20 cellular contexts compared by ENCODE assay signal in the genomic region with DNA sequence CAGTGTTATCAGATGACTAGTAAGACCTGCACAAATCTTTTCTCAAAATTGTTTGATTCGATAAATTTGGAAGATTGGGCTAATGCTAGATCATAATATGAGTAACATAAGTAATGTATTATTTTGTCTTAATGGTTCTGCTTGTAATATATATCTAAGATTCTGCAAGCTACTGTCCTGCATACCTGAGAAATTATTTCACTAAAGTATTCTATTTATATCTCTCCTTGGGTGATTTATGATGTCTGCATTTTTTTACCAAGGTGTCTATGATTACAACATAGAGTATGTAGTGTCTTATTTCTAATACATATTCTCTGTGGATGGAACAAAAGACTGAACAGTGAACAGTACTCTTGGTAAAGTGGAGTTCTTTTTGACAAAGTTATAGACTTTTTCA.
DNase-seq lines count a peak whose midpoint lies in the region; ATAC-seq, FAIRE-seq and TF ChIP-seq lines count a peak whose summit lies in the region.
"Had no signal": no experiment of that assay in that cellular context is flagged by ENCODE, and none has a peak within 500 bp of the region (broad histone marks: within the 10 kb centered on the region; RNA-seq: fewer than 3 reads in every experiment).

No MANE protein-coding gene starts in this region.

- H3K36me3 ChIP-seq in RWPE2 (ENCODE audit: low read depth) = no peaks in the 10 kb centered on the region
- no peaks in the 10 kb centered on the region for H3K36me3 ChIP-seq in psoas muscle (ENCODE audit: insufficient read depth in 1 of 2, low read depth in 1 of 2)
- H3K36me3 ChIP-seq in pancreas = no peaks in the 10 kb centered on the region
- H3K36me3 ChIP-seq: BE2C, Peyer's patch had no signal

- H3K4me1 ChIP-seq in RWPE2 (ENCODE audit: insufficient read depth, poor library complexity, severe bottlenecking) = peaks cover 25% of the 10 kb centered on the region
- H3K4me1 ChIP-seq in psoas muscle = peaks cover 20% of the 10 kb centered on the region
- H3K4me1 ChIP-seq in pancreas = peaks cover 0 to 7% (median 7%) of the 10 kb centered on the region in 3 donors
- H3K4me1 ChIP-seq: BE2C had no signal

- ATAC-seq in RWPE2 (ENCODE audit: low read depth) (peak; percentile 90), psoas muscle (peak; percentile 41 to 72 (median 65)), pancreas (no peak)
- ATAC-seq: GM23338 had no signal

- FAIRE-seq in pancreas (lab: Jason Lieb, UNC) (no peak), GM12891 (lab: Jason Lieb, UNC) (no peak)
- FAIRE-seq: G401.6, GM12892 had no signal

- no peak for TF ChIP-seq POLR2A in GM12891 (IDR thresholded peaks at IDR 0.05; ENCODE audit: low read depth, low read length)

- no peak for TF ChIP-seq RAD21 in Ishikawa (IDR thresholded peaks at IDR 0.05; ENCODE audit: low read depth)

- no peaks in the 10 kb centered on the region for H3K27me3 ChIP-seq in RWPE2 (ENCODE audit: insufficient read depth, poor library complexity, severe bottlenecking)
- H3K27me3 ChIP-seq in psoas muscle (ENCODE audit: insufficient read depth in 3 of 3, low read length in 2 of 3) = no peaks in the 10 kb centered on the region
- H3K27me3 ChIP-seq in pancreas = no peaks in the 10 kb centered on the region
- H3K27me3 ChIP-seq: BE2C, Peyer's patch had no signal

- H3K9me3 ChIP-seq in RWPE2 (ENCODE audit: severe bottlenecking) = no peaks in the 10 kb centered on the region
- H3K9me3 ChIP-seq in psoas muscle = no peaks in the 10 kb centered on the region
- no peaks in the 10 kb centered on the region for H3K9me3 ChIP-seq in pancreas
- H3K9me3 ChIP-seq: BE2C, Peyer's patch had no signal

- intact Hi-C loops in psoas muscle (cut with DNase I) (no loop called here), pancreas (cut with DNase I) (no loop called here)

- WGBS in psoas muscle, 3 donors = 53 to 75% (median 60%) methylated on average over 1 of the region's 1 CpG
- WGBS in pancreas, 2 donors = 69 to 89% methylated on average over 1 of the region's 1 CpG

- H3K4me3 ChIP-seq in RWPE2 (ENCODE audit: severe bottlenecking) = no peak overlapping the region
- no peak overlapping the region for H3K4me3 ChIP-seq in epithelial cell of esophagus (ENCODE audit: low read length)
- H3K4me3 ChIP-seq in psoas muscle = peak overlapping the region; percentile 6
- H3K4me3 ChIP-seq in pancreas = no peak overlapping the region
- H3K4me3 ChIP-seq: GM23338, Peyer's patch had no signal

- TF ChIP-seq EP300 in Ishikawa (IDR thresholded peaks at IDR 0.05; ENCODE audit: borderline replicate concordance) = no peak

- TF ChIP-seq CTCF in RWPE2 (IDR thresholded peaks at IDR 0.05; ENCODE audit: poor library complexity, severe bottlenecking) (no peak), epithelial cell of esophagus (IDR thresholded peaks at IDR 0.05; ENCODE audit: insufficient read depth, low read depth, low read length, missing control alignments) (no peak), psoas muscle (IDR thresholded peaks at IDR 0.05) (no peak), pancreas (IDR thresholded peaks at IDR 0.05) (no peak)

- peak overlapping the region; percentile 63 for H3K27ac ChIP-seq in RWPE2 (ENCODE audit: poor library complexity, severe bottlenecking)
- H3K27ac ChIP-seq in psoas muscle = peak overlapping the region; percentile 81
- no peak overlapping the region for H3K27ac ChIP-seq in pancreas
- H3K27ac ChIP-seq: Peyer's patch had no signal

- DNase-seq in RWPE2 (ENCODE audit: low spot score) = no peak
- peak; percentile 73 for DNase-seq in epithelial cell of esophagus (ENCODE audit: low read depth)
- DNase-seq in psoas muscle = no peak
- DNase-seq in pancreas = no peak
- no peak for DNase-seq in GM12891 (ENCODE audit: insufficient read length, low spot score)
- DNase-seq in NCI-H69 (lab: John Stamatoyannopoulos, UW) = no peak
- no peak for DNase-seq in NCI-H526 (lab: John Stamatoyannopoulos, UW)
- DNase-seq: BE2C; CD4-positive, alpha-beta memory T cell; HFFc6; Kasumi-1; NCI-H1417 treated with DMSO at 0.1 percent for 48 hours; NCI-H2029; NCI-H345; Peyer's patch; SIG-M5 had no signal

TF ChIP-seq in Ishikawa, 13 proteins besides CTCF, POLR2A, EP300 and RAD21:
- TF ChIP-seq TCF12 (IDR thresholded peaks at IDR 0.05; ENCODE audit: low read depth) (no peak), FOXM1 (IDR thresholded peaks at IDR 0.05; ENCODE audit: borderline replicate concordance, low read depth) (no peak), TAF1 (IDR thresholded peaks at IDR 0.05; ENCODE audit: low read depth) (no peak), TEAD4 (IDR thresholded peaks at IDR 0.05) (peak; percentile 30; the same call in 1 of the 2 replicates), EGR1 (IDR thresholded peaks at IDR 0.05) (no peak), CREB1 (IDR thresholded peaks at IDR 0.05; ENCODE audit: low read depth) (no peak), YY1 (IDR thresholded peaks at IDR 0.05; ENCODE audit: low read depth) (no peak), CEBPB (IDR thresholded peaks at IDR 0.05) (peak; percentile 63; the same call in 1 of the 2 replicates)
- TF ChIP-seq, protein P1, sequence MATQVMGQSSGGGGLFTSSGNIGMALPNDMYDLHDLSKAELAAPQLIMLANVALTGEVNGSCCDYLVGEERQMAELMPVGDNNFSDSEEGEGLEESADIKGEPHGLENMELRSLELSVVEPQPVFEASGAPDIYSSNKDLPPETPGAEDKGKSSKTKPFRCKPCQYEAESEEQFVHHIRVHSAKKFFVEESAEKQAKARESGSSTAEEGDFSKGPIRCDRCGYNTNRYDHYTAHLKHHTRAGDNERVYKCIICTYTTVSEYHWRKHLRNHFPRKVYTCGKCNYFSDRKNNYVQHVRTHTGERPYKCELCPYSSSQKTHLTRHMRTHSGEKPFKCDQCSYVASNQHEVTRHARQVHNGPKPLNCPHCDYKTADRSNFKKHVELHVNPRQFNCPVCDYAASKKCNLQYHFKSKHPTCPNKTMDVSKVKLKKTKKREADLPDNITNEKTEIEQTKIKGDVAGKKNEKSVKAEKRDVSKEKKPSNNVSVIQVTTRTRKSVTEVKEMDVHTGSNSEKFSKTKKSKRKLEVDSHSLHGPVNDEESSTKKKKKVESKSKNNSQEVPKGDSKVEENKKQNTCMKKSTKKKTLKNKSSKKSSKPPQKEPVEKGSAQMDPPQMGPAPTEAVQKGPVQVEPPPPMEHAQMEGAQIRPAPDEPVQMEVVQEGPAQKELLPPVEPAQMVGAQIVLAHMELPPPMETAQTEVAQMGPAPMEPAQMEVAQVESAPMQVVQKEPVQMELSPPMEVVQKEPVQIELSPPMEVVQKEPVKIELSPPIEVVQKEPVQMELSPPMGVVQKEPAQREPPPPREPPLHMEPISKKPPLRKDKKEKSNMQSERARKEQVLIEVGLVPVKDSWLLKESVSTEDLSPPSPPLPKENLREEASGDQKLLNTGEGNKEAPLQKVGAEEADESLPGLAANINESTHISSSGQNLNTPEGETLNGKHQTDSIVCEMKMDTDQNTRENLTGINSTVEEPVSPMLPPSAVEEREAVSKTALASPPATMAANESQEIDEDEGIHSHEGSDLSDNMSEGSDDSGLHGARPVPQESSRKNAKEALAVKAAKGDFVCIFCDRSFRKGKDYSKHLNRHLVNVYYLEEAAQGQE (IDR thresholded peaks at IDR 0.05; ENCODE audit: low read depth) = no peak

TF ChIP-seq in GM12891, 5 proteins besides CTCF, POLR2A, EP300 and RAD21:
- no peak for TF ChIP-seq POU2F2 (IDR thresholded peaks at IDR 0.05; ENCODE audit: low read depth, low read length)
TF ChIP-seq in GM12891: peak in this region for 0.

Comparison
In these comparisons a context has a peak if more than half of its experiments do, and no peak if none do; other contexts are left out.
1. ATAC-seq: peak in RWPE2 (single experiment) and psoas muscle (4 of 4); none in pancreas (0 of 4).
2. H3K27ac ChIP-seq: peak in RWPE2 (single experiment) and psoas muscle (single experiment); none in pancreas (0 of 4).